In genomic region chr1:13994386-13994785, GRCh38 we compare ENCODE assay signal across 32 cellular contexts.
"Had no signal": no experiment of that assay in that cellular context is flagged by ENCODE, and none has a peak within 500 bp of the region (broad histone marks: within the 10 kb centered on the region; RNA-seq: fewer than 3 reads in every experiment).

No MANE protein-coding gene starts in this region.

- H3K36me3 ChIP-seq: adrenal gland, brain microvascular endothelial cell, esophagus squamous epithelium, gastrocnemius medialis, heart left ventricle had no signal

- ATAC-seq: activated CD4-positive, alpha-beta T cell treated with anti-CD3 and anti-CD28 coated beads for 36 hours; activated CD8-positive, alpha-beta memory T cell treated with anti-CD3 and anti-CD28 coated beads, Interleukin-2, amount 10 ng/mL, durations not matched to agents 7 days and 5 days; activated CD8-positive, alpha-beta T cell treated with anti-CD3 and anti-CD28 coated beads, Interleukin-2, amount 10 ng/mL, durations not matched to agents 7 days and 5 days; activated naive CD8-positive, alpha-beta T cell treated with anti-CD3 and anti-CD28 coated beads, Interleukin-2, amount 50 U/mL, for 24 hours; effector memory CD8-positive, alpha-beta T cell; gastrocnemius medialis; heart left ventricle had no signal

- H3K36me3 Mint-ChIP-seq: activated CD4-positive, alpha-beta memory T cell treated with anti-CD3 and anti-CD28 coated beads for 36 hours; activated CD8-positive, alpha-beta memory T cell treated with anti-CD3 and anti-CD28 coated beads, Interleukin-2, amount 10 ng/mL, durations not matched to agents 7 days and 5 days; activated naive CD4-positive, alpha-beta T cell treated with anti-CD3 and anti-CD28 coated beads, Interleukin-2, amount 50 U/mL, for 24 hours had no signal

- H3K27ac ChIP-seq: adrenal gland, brain microvascular endothelial cell, coronary artery, epithelial cell of prostate, esophagus squamous epithelium, gastrocnemius medialis, heart left ventricle had no signal

- DNase-seq: activated CD4-positive, alpha-beta memory T cell treated with anti-CD3 and anti-CD28 coated beads for 36 hours; activated CD4-positive, alpha-beta T cell treated with anti-CD3 and anti-CD28 coated beads for 36 hours; activated CD4-positive, alpha-beta T cell treated with anti-CD3 and anti-CD28 coated beads, Interleukin-2, amount 10 ng/mL, durations not matched to agents 24 days and 14 days; activated CD4-positive, CD25-positive, alpha-beta regulatory T cell; activated CD4-positive, CD25-positive, alpha-beta regulatory T cell treated with anti-CD3 and anti-CD28 coated beads, Interleukin-2, amount 50 U/mL, for 72 hours; activated CD8-positive, alpha-beta memory T cell treated with anti-CD3 and anti-CD28 coated beads, Interleukin-2, amount 10 ng/mL, durations not matched to agents 7 days and 5 days; activated CD8-positive, alpha-beta memory T cell treated with anti-CD3 and anti-CD28 coated beads, Interleukin-2, amount 50 U/mL, for 4 hours; activated CD8-positive, alpha-beta T cell treated with anti-CD3 and anti-CD28 coated beads, Interleukin-2, amount 10 ng/mL, durations not matched to agents 7 days and 5 days; activated effector memory CD4-positive, alpha-beta T cell treated with anti-CD3 and anti-CD28 coated beads, Interleukin-2, amount 50 U/mL, for 16 hours; activated naive CD4-positive, alpha-beta T cell treated with anti-CD3 and anti-CD28 coated beads for 36 hours; activated naive CD8-positive, alpha-beta T cell treated with anti-CD3 and anti-CD28 coated beads for 36 hours; activated naive CD8-positive, alpha-beta T cell treated with anti-CD3 and anti-CD28 coated beads, Interleukin-2, amount 50 U/mL, for 24 hours; activated T-cell treated with anti-CD3 and anti-CD28 coated beads, Interleukin-2, amount 50 U/mL, for 1 hour; activated T-cell treated with anti-CD3 and anti-CD28 coated beads, Interleukin-2, amount 50 U/mL, for 48 hours; adrenal gland; amygdala; aorta; brain microvascular endothelial cell; dermis blood vessel endothelial cell; effector CD4-positive, alpha-beta T cell; effector memory CD8-positive, alpha-beta T cell; esophagus squamous epithelium; gastrocnemius medialis; glutamatergic neuron; heart left ventricle; T-helper 2 cell had no signal

- H3K4me1 Mint-ChIP-seq: activated CD4-positive, alpha-beta T cell treated with anti-CD3 and anti-CD28 coated beads for 36 hours; activated CD4-positive, alpha-beta T cell treated with anti-CD3 and anti-CD28 coated beads, Interleukin-2, amount 10 ng/mL, durations not matched to agents 24 days and 14 days; activated CD8-positive, alpha-beta memory T cell treated with anti-CD3 and anti-CD28 coated beads, Interleukin-2, amount 10 ng/mL, durations not matched to agents 7 days and 5 days; activated naive CD4-positive, alpha-beta T cell treated with anti-CD3 and anti-CD28 coated beads, Interleukin-2, amount 50 U/mL, for 24 hours; activated naive CD8-positive, alpha-beta T cell treated with anti-CD3 and anti-CD28 coated beads for 36 hours; activated naive CD8-positive, alpha-beta T cell treated with anti-CD3 and anti-CD28 coated beads, Interleukin-2, amount 50 U/mL, for 24 hours; central memory CD8-positive, alpha-beta T cell had no signal

- H3K27me3 Mint-ChIP-seq: activated CD4-positive, alpha-beta T cell treated with anti-CD3 and anti-CD28 coated beads, Interleukin-2, amount 10 ng/mL, durations not matched to agents 24 days and 14 days; activated CD8-positive, alpha-beta memory T cell treated with anti-CD3 and anti-CD28 coated beads, Interleukin-2, amount 10 ng/mL, durations not matched to agents 7 days and 5 days had no signal

- H3K27me3 ChIP-seq: adrenal gland, brain microvascular endothelial cell, gastrocnemius medialis had no signal

- H3K4me1 ChIP-seq: adrenal gland, esophagus squamous epithelium, gastrocnemius medialis, heart left ventricle had no signal

- H3K27ac Mint-ChIP-seq: activated CD4-positive, alpha-beta memory T cell treated with anti-CD3 and anti-CD28 coated beads for 36 hours; activated CD4-positive, alpha-beta T cell treated with anti-CD3 and anti-CD28 coated beads for 36 hours; activated CD4-positive, alpha-beta T cell treated with anti-CD3 and anti-CD28 coated beads, Interleukin-2, amount 10 ng/mL, durations not matched to agents 24 days and 14 days; activated CD8-positive, alpha-beta memory T cell treated with anti-CD3 and anti-CD28 coated beads, Interleukin-2, amount 10 ng/mL, durations not matched to agents 7 days and 5 days; activated CD8-positive, alpha-beta T cell treated with anti-CD3 and anti-CD28 coated beads, Interleukin-2, amount 10 ng/mL, durations not matched to agents 7 days and 5 days; activated naive CD4-positive, alpha-beta T cell treated with anti-CD3 and anti-CD28 coated beads for 36 hours; activated naive CD4-positive, alpha-beta T cell treated with anti-CD3 and anti-CD28 coated beads, Interleukin-2, amount 50 U/mL, for 24 hours; activated naive CD8-positive, alpha-beta T cell treated with anti-CD3 and anti-CD28 coated beads for 36 hours; activated naive CD8-positive, alpha-beta T cell treated with anti-CD3 and anti-CD28 coated beads, Interleukin-2, amount 50 U/mL, for 24 hours; activated T-helper 1 cell treated with anti-CD3 and anti-CD28 coated beads, Interleukin-12 subunit alpha, Interleukin-12 subunit beta, Interleukin-2, Interleukin-4 antibody, amounts not matched to agents 30 ng/mL and 10 ng/mL and 1 ng/mL, durations not matched to agents 14 hours and 24 hours and 36 hours; activated T-helper 2 cell treated with anti-CD3 and anti-CD28 coated beads, Interferon-gamma antibody, Interleukin-2, Interleukin-4, amounts not matched to agents 10 μg/mL and 5 μg/mL and 100 μg/mL, durations not matched to agents 14 hours and 24 hours and 36 hours; effector memory CD8-positive, alpha-beta T cell had no signal

- H3K9me3 ChIP-seq: adrenal gland, gastrocnemius medialis had no signal

- H3K4me3 ChIP-seq: adrenal gland, coronary artery, esophagus squamous epithelium, gastrocnemius medialis, heart left ventricle had no signal

- H3K4me3 Mint-ChIP-seq: activated CD4-positive, alpha-beta memory T cell treated with anti-CD3 and anti-CD28 coated beads for 36 hours; activated CD4-positive, alpha-beta T cell treated with anti-CD3 and anti-CD28 coated beads for 36 hours; activated CD4-positive, alpha-beta T cell treated with anti-CD3 and anti-CD28 coated beads, Interleukin-2, amount 10 ng/mL, durations not matched to agents 24 days and 14 days; activated CD8-positive, alpha-beta memory T cell treated with anti-CD3 and anti-CD28 coated beads, Interleukin-2, amount 10 ng/mL, durations not matched to agents 7 days and 5 days; activated CD8-positive, alpha-beta T cell treated with anti-CD3 and anti-CD28 coated beads, Interleukin-2, amount 10 ng/mL, durations not matched to agents 7 days and 5 days; activated naive CD4-positive, alpha-beta T cell treated with anti-CD3 and anti-CD28 coated beads for 36 hours; activated naive CD4-positive, alpha-beta T cell treated with anti-CD3 and anti-CD28 coated beads, Interleukin-2, amount 50 U/mL, for 24 hours; activated naive CD8-positive, alpha-beta T cell treated with anti-CD3 and anti-CD28 coated beads for 36 hours; activated naive CD8-positive, alpha-beta T cell treated with anti-CD3 and anti-CD28 coated beads, Interleukin-2, amount 50 U/mL, for 24 hours; activated T-helper 1 cell treated with anti-CD3 and anti-CD28 coated beads, Interleukin-12 subunit alpha, Interleukin-12 subunit beta, Interleukin-2, Interleukin-4 antibody, amounts not matched to agents 30 ng/mL and 10 ng/mL and 1 ng/mL, durations not matched to agents 14 hours and 24 hours and 36 hours; central memory CD8-positive, alpha-beta T cell; effector memory CD8-positive, alpha-beta T cell had no signal
